ENCODE assay signal across 32 cellular contexts in the genomic region with DNA sequence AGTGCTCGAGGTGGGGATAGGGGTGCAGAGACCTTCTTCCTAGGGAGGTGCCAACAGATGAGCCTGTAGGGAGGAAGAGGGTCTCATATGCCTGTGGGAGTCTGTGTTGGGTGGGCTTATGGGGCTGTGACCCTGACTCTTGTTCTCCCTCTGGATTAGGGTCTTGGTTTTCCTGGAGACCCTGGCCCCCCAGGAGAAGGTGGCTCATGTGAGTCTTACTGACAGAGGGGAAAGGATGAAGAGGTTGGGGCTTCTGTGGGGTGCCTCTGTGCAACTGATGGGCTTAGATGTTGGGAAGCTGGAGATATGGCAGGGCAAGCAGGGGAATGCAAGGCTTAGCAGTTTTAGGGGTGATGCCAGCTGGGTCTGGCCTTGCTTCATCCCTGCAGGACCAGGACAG.
"Had no signal": no experiment of that assay in that cellular context is flagged by ENCODE, and none has a peak within 500 bp of the region (broad histone marks: within the 10 kb centered on the region; RNA-seq: fewer than 3 reads in every experiment).

No MANE protein-coding gene starts in this region.

- H3K4me3 Mint-ChIP-seq: activated CD4-positive, alpha-beta T cell treated with anti-CD3 and anti-CD28 coated beads, Interleukin-2, amount 10 ng/mL, durations not matched to agents 7 days and 5 days; activated CD8-positive, alpha-beta memory T cell treated with anti-CD3 and anti-CD28 coated beads, Interleukin-2, amount 10 ng/mL, durations not matched to agents 7 days and 5 days; activated CD8-positive, alpha-beta T cell treated with anti-CD3 and anti-CD28 coated beads, Interleukin-2, amount 10 ng/mL, durations not matched to agents 7 days and 5 days; activated naive CD8-positive, alpha-beta T cell; mesothelial cell of epicardium; naive B cell; neural progenitor cell; T-helper 1 cell treated with Interleukin-12 subunit alpha and Interleukin-12 subunit beta and Interleukin-4 antibody, amounts not matched to agents 30 μg/mL and 1 μg/mL, for 36 hours had no signal

- H3K27ac ChIP-seq: body of pancreas, dorsolateral prefrontal cortex, gastrocnemius medialis, hepatocyte, neural progenitor cell, testis, transverse colon, VCaP had no signal

- H3K4me3 ChIP-seq: body of pancreas, dorsolateral prefrontal cortex, gastrocnemius medialis, hepatocyte, neural progenitor cell, testis, transverse colon had no signal

- ATAC-seq: activated CD4-positive, CD25-positive, alpha-beta regulatory T cell treated with anti-CD3 and anti-CD28 coated beads, Interleukin-2, amount 50 U/mL, for 24 hours; activated CD8-positive, alpha-beta memory T cell treated with anti-CD3 and anti-CD28 coated beads, Interleukin-2, amount 10 ng/mL, durations not matched to agents 7 days and 5 days; activated CD8-positive, alpha-beta T cell treated with anti-CD3 and anti-CD28 coated beads, Interleukin-2, amount 10 ng/mL, durations not matched to agents 7 days and 5 days; body of pancreas; gastrocnemius medialis; right cardiac atrium; stimulated activated naive CD8-positive, alpha-beta T cell treated with anti-CD3 and anti-CD28 coated beads, Interleukin-15, Interleukin-2, amounts not matched to agents 100 U/mL and 50 U/mL, for 24 hours had no signal

- DNase-seq: activated CD4-positive, alpha-beta T cell treated with anti-CD3 and anti-CD28 coated beads, Interleukin-2, amount 10 ng/mL, durations not matched to agents 7 days and 5 days; activated CD8-positive, alpha-beta memory T cell treated with anti-CD3 and anti-CD28 coated beads, Interleukin-2, amount 10 ng/mL, durations not matched to agents 7 days and 5 days; activated CD8-positive, alpha-beta T cell treated with anti-CD3 and anti-CD28 coated beads, Interleukin-2, amount 10 ng/mL, durations not matched to agents 7 days and 5 days; activated naive CD4-positive, alpha-beta T cell; activated T-cell treated with anti-CD3 and anti-CD28 coated beads, Interleukin-2, amount 50 U/mL, for 48 hours; anterior cingulate cortex; body of pancreas; dorsolateral prefrontal cortex; effector memory CD4-positive, alpha-beta T cell; gastrocnemius medialis; glutamatergic neuron; islet precursor cell; left colon; mammary epithelial cell; naive B cell; right cardiac atrium; stimulated activated CD4-positive, alpha-beta T cell treated with anti-CD3 and anti-CD28 coated beads, Interleukin-15, amount 100 ng/mL, for 24 hours; stimulated activated CD4-positive, alpha-beta T cell treated with anti-CD3 and anti-CD28 coated beads, Interleukin-2, amount 100 ng/mL, for 24 hours; stimulated activated naive CD8-positive, alpha-beta T cell treated with anti-CD3 and anti-CD28 coated beads, Interleukin-15, Interleukin-2, amounts not matched to agents 100 U/mL and 50 U/mL, for 24 hours; SW 1271; T-helper 9 cell; testis; transverse colon had no signal

- H3K4me1 ChIP-seq: neural progenitor cell, testis had no signal

- H3K27me3 Mint-ChIP-seq: activated naive CD8-positive, alpha-beta T cell had no signal

- H3K27me3 ChIP-seq: body of pancreas, gastrocnemius medialis, neural progenitor cell, testis, transverse colon had no signal

- H3K9me3 ChIP-seq: body of pancreas, gastrocnemius medialis, testis, transverse colon had no signal

- H3K27ac Mint-ChIP-seq: activated CD8-positive, alpha-beta memory T cell treated with anti-CD3 and anti-CD28 coated beads, Interleukin-2, amount 10 ng/mL, durations not matched to agents 7 days and 5 days; activated CD8-positive, alpha-beta T cell treated with anti-CD3 and anti-CD28 coated beads, Interleukin-2, amount 10 ng/mL, durations not matched to agents 7 days and 5 days; activated naive CD8-positive, alpha-beta T cell; mesothelial cell of epicardium; neural progenitor cell; T-helper 1 cell treated with Interleukin-12 subunit alpha and Interleukin-12 subunit beta and Interleukin-4 antibody, amounts not matched to agents 30 μg/mL and 1 μg/mL, for 36 hours had no signal

- H3K36me3 ChIP-seq: gastrocnemius medialis, neural progenitor cell, transverse colon had no signal

- H3K36me3 Mint-ChIP-seq: activated CD8-positive, alpha-beta memory T cell treated with anti-CD3 and anti-CD28 coated beads, Interleukin-2, amount 10 ng/mL, durations not matched to agents 7 days and 5 days; activated naive CD8-positive, alpha-beta T cell; mesothelial cell of epicardium; naive B cell; neural progenitor cell had no signal

- H3K4me1 Mint-ChIP-seq: activated CD8-positive, alpha-beta memory T cell treated with anti-CD3 and anti-CD28 coated beads, Interleukin-2, amount 10 ng/mL, durations not matched to agents 7 days and 5 days; neural progenitor cell had no signal

- H3K9me3 Mint-ChIP-seq: activated CD4-positive, alpha-beta T cell treated with anti-CD3 and anti-CD28 coated beads, Interleukin-2, amount 10 ng/mL, durations not matched to agents 7 days and 5 days; mesothelial cell of epicardium; naive B cell; neural progenitor cell; T-helper 1 cell treated with Interleukin-12 subunit alpha and Interleukin-12 subunit beta and Interleukin-4 antibody, amounts not matched to agents 30 μg/mL and 1 μg/mL, for 36 hours had no signal

- H3K9ac ChIP-seq: neural progenitor cell had no signal

- FAIRE-seq: colon, TTC549 had no signal
